Comparison of ENCODE assay signal across 13 cellular contexts in the genomic region with DNA sequence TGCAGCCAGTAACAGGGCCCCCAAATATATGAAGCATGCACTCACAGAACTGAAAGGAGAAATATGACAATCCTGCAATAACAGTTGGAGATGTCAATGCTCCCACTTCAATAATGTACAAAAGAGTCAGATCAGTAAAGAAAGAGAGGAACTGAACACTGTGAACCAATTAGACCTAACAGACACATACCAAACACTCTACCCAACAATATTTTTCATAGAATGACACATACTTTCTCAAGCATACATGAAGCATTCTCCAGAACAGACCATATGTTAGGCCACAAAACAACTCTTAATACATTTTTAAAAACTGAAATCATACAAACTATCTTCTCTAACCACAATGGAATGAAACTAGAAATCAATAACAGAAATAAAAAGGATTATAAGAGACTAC.
A peak's percentile ranks its signal among the peaks of the same experiment; 100 is the strongest.
DNase-seq lines count a peak whose midpoint lies in the region; ATAC-seq and TF ChIP-seq lines count a peak whose summit lies in the region.
"Had no signal": no experiment of that assay in that cellular context is flagged by ENCODE, and none has a peak within 500 bp of the region (broad histone marks: within the 10 kb centered on the region; RNA-seq: fewer than 3 reads in every experiment).

No MANE protein-coding gene starts in this region.

- no TSS peak for BruUV-seq in OCI-LY7 (replicated peaks; lab: Mats Ljungman, UMichigan)

- H3K4me3 ChIP-seq in OCI-LY7 (ENCODE audit: low read depth, low read length, poor library complexity, severe bottlenecking), result no peak overlapping the region
- H3K4me3 ChIP-seq: GM23338, transverse colon had no signal

- no peak overlapping the region for H3K4me3 Mint-ChIP-seq in activated naive CD8-positive, alpha-beta T cell treated with anti-CD3 and anti-CD28 coated beads for 36 hours
- no peak overlapping the region for H3K4me3 Mint-ChIP-seq in memory B cell
- H3K4me3 Mint-ChIP-seq: GM23338 had no signal

- no peaks in the 10 kb centered on the region for H3K27me3 Mint-ChIP-seq in activated naive CD8-positive, alpha-beta T cell treated with anti-CD3 and anti-CD28 coated beads for 36 hours
- H3K27me3 Mint-ChIP-seq in memory B cell, result no peaks in the 10 kb centered on the region

- no peak overlapping the region for H3K4me2 ChIP-seq in OCI-LY7 (ENCODE audit: low read length)
- H3K4me2 ChIP-seq: GM23338 had no signal

- peaks cover 20% of the 10 kb centered on the region for H3K4me1 Mint-ChIP-seq in activated naive CD8-positive, alpha-beta T cell treated with anti-CD3 and anti-CD28 coated beads for 36 hours
- peaks cover 12% of the 10 kb centered on the region for H3K4me1 Mint-ChIP-seq in memory B cell
- H3K4me1 Mint-ChIP-seq: GM23338 had no signal

- H3K79me2 ChIP-seq in OCI-LY7 (ENCODE audit: insufficient read depth, low read depth, low read length), result no peaks in the 10 kb centered on the region

- no peaks in the 10 kb centered on the region for H3K9me3 ChIP-seq in OCI-LY7 (ENCODE audit: low read length)
- H3K9me3 ChIP-seq: transverse colon had no signal

- CTCF ChIA-PET in OCI-LY7 (lab: Charles Lee; ENCODE audit: unreplicated experiment), result no interaction called here

- H3K36me3 ChIP-seq in OCI-LY7 (ENCODE audit: insufficient read depth, low read length), result peaks cover 77% of the 10 kb centered on the region

- DNase-seq in EH (ENCODE audit: low read depth) (peak; percentile 64), HCEC 1CT (peak; percentile 83), memory B cell (ENCODE audit: low spot score in 2 of 2) (no peak), left colon (no peak), cerebellum (ENCODE audit: low spot score) (no peak), OCI-LY7 (ENCODE audit: low spot score) (no peak)
- DNase-seq in activated naive CD8-positive, alpha-beta T cell treated with anti-CD3 and anti-CD28 coated beads for 36 hours, result no peak
- DNase-seq: NCI-H1417 treated with DMSO at 0.1 percent for 48 hours; stimulated activated CD4-positive, alpha-beta T cell treated with anti-CD3 and anti-CD28 coated beads, Interleukin-4, amount 100 ng/mL, for 4 hours; transverse colon had no signal

- H3K36me3 Mint-ChIP-seq in activated naive CD8-positive, alpha-beta T cell treated with anti-CD3 and anti-CD28 coated beads for 36 hours, result peaks cover 51% of the 10 kb centered on the region
- peaks cover 22% of the 10 kb centered on the region for H3K36me3 Mint-ChIP-seq in memory B cell

- no peak overlapping the region for H3K27ac ChIP-seq in OCI-LY7 (ENCODE audit: low read depth, low read length, poor library complexity, severe bottlenecking)
- H3K27ac ChIP-seq: HL-60, transverse colon had no signal

- POLR2A ChIA-PET in OCI-LY7 (lab: Charles Lee), result no interaction called here

- H3K27ac Mint-ChIP-seq in activated naive CD8-positive, alpha-beta T cell treated with anti-CD3 and anti-CD28 coated beads for 36 hours, result peak overlapping the region; percentile 57
- H3K27ac Mint-ChIP-seq in memory B cell, result peak overlapping the region; percentile 65
- H3K27ac Mint-ChIP-seq: GM23338 had no signal

- no peaks in the 10 kb centered on the region for H3K9me3 Mint-ChIP-seq in activated naive CD8-positive, alpha-beta T cell treated with anti-CD3 and anti-CD28 coated beads for 36 hours
- peaks cover 2% of the 10 kb centered on the region for H3K9me3 Mint-ChIP-seq in memory B cell
- H3K9me3 Mint-ChIP-seq: GM23338 had no signal

- no peaks in the 10 kb centered on the region for H3K9me2 ChIP-seq in OCI-LY7 (ENCODE audit: insufficient read depth, low read length)

- no peak for TF ChIP-seq CTCF in OCI-LY7 (conservative IDR thresholded peaks at IDR 0.05; ENCODE audit: low read length)

- H3K4me1 ChIP-seq in OCI-LY7 (ENCODE audit: insufficient read depth, low read length, poor library complexity, severe bottlenecking), result no peaks in the 10 kb centered on the region
- H3K4me1 ChIP-seq: transverse colon had no signal

- ATAC-seq in memory B cell (ENCODE audit: low read depth), result no peak
- no peak for ATAC-seq in left colon
- ATAC-seq in GM21825 (IDR thresholded peaks at IDR 0.05; ENCODE audit: unreplicated experiment), result no peak
- ATAC-seq: GM23338 had no signal

- intact Hi-C loops in left colon (cut with DNase I, micrococcal nuclease) (no loop called here), OCI-LY7 (cut with micrococcal nuclease; ENCODE audit: unreplicated experiment) (no loop called here)

- H4K20me1 ChIP-seq in OCI-LY7 (ENCODE audit: insufficient read depth, low read length), result no peaks in the 10 kb centered on the region

- H2AFZ ChIP-seq in OCI-LY7 (ENCODE audit: low read length), result no peak overlapping the region
- H2AFZ ChIP-seq: GM23338 had no signal

Comparison
In these comparisons a context has a peak if more than half of its experiments do, and no peak if none do; other contexts are left out.
1. DNase-seq: peak in EH (single experiment) and HCEC 1CT (single experiment); none in activated naive CD8-positive, alpha-beta T cell treated with anti-CD3 and anti-CD28 coated beads for 36 hours (single experiment), memory B cell (0 of 2), left colon (0 of 2), cerebellum (single experiment) and OCI-LY7 (single experiment).